Comparison of ENCODE assay signal across 21 cellular contexts in genomic region chr5:109146611-109147010, GRCh38.
"Had no signal": no experiment of that assay in that cellular context is flagged by ENCODE, and none has a peak within 500 bp of the region (broad histone marks: within the 10 kb centered on the region; RNA-seq: fewer than 3 reads in every experiment).

No MANE protein-coding gene starts in this region.

- FAIRE-seq: endothelial cell of umbilical vein, pancreas had no signal

- H3K4me3 ChIP-seq: colonic mucosa, gastroesophageal sphincter, lung, pancreas, smooth muscle cell had no signal

- DNase-seq: colonic mucosa; dermis blood vessel endothelial cell; endodermal cell; erythroblast; foreskin fibroblast; immature natural killer cell; kidney; left colon; left ventricle myocardium superior; mesendoderm; naive B cell; occipital lobe; pancreas; right cardiac atrium; stimulated activated CD4-positive, alpha-beta T cell treated with anti-CD3 and anti-CD28 coated beads, Interleukin-2, amount 100 ng/mL, for 48 hours; stimulated activated naive CD4-positive, alpha-beta T cell treated with Interleukin-2 at 50 U/mL for 16 hours; trophoblast cell had no signal
